ENCODE assay signal across 8 cellular contexts in genomic region chr20:53738945-53739798, GRCh38.
A peak's percentile ranks its signal among the peaks of the same experiment; 100 is the strongest.
DNase-seq lines count a peak whose midpoint lies in the region; ATAC-seq lines count a peak whose summit lies in the region.

No MANE protein-coding gene starts in this region.

- in situ Hi-C loops in Caki2 (cut with HindIII; ENCODE audit: low pct_unique_long_range_greater_than_20kb, low sequenced_read_pairs): no loop called here

- H3K36me3 ChIP-seq in naive thymus-derived CD4-positive, alpha-beta T cell (ENCODE audit: control insufficient read depth in 2 of 3, insufficient read depth in 3 of 3, low read length in 3 of 3): no peaks in the 10 kb centered on the region

- POLR2A ChIA-PET in naive thymus-derived CD4-positive, alpha-beta T cell (lab: Charles Lee): interaction anchor here (0.6 to 2.2 kb wide), 11 partner anchors 9 to 131 kb away, joined by 3 to 10 read pairs (median 4); no protein-coding TSS in a partner anchor

- CTCF ChIA-PET in naive thymus-derived CD4-positive, alpha-beta T cell (lab: Charles Lee): interaction anchor here (0.7 kb wide), 1 partner anchor 15 kb away, joined by 3 read pairs; no protein-coding TSS in a partner anchor

- peaks cover 21% of the 10 kb centered on the region for H3K4me1 Mint-ChIP-seq in activated T-helper 17 cell treated with anti-CD3 and anti-CD28 coated beads, Interleukin-2, amount 50 U/mL, for 72 hours
- peaks cover 26 to 73% (median 53%) of the 10 kb centered on the region in 7 donors for H3K4me1 Mint-ChIP-seq in naive thymus-derived CD4-positive, alpha-beta T cell

- H3K27ac Mint-ChIP-seq in activated T-helper 17 cell treated with anti-CD3 and anti-CD28 coated beads, Interleukin-2, amount 50 U/mL, for 72 hours: peak overlapping the region; percentile 85
- peak overlapping the region in 8 of 9 donors; percentile 34 to 98 (median 92) for H3K27ac Mint-ChIP-seq in naive thymus-derived CD4-positive, alpha-beta T cell

- peak overlapping the region; percentile 88 for H3K4me3 Mint-ChIP-seq in activated T-helper 17 cell treated with anti-CD3 and anti-CD28 coated beads, Interleukin-2, amount 50 U/mL, for 72 hours
- peak overlapping the region in 8 of 10 donors; percentile 47 to 95 (median 88) for H3K4me3 Mint-ChIP-seq in naive thymus-derived CD4-positive, alpha-beta T cell

- no peaks in the 10 kb centered on the region for H3K27me3 Mint-ChIP-seq in activated T-helper 17 cell treated with anti-CD3 and anti-CD28 coated beads, Interleukin-2, amount 50 U/mL, for 72 hours
- no peaks in the 10 kb centered on the region for H3K27me3 Mint-ChIP-seq in naive thymus-derived CD4-positive, alpha-beta T cell

- H3K9me3 Mint-ChIP-seq in activated T-helper 17 cell treated with anti-CD3 and anti-CD28 coated beads, Interleukin-2, amount 50 U/mL, for 72 hours: no peaks in the 10 kb centered on the region
- no peaks in the 10 kb centered on the region for H3K9me3 Mint-ChIP-seq in naive thymus-derived CD4-positive, alpha-beta T cell

- H3K9me3 ChIP-seq in naive thymus-derived CD4-positive, alpha-beta T cell (ENCODE audit: control insufficient read depth in 2 of 3, low read length in 3 of 3): no peaks in the 10 kb centered on the region

- no peaks in the 10 kb centered on the region for H3K27me3 ChIP-seq in naive thymus-derived CD4-positive, alpha-beta T cell (ENCODE audit: control insufficient read depth in 2 of 2, insufficient read depth in 2 of 2, low read length in 2 of 2)

- peak; percentile 54 for DNase-seq in Caki2 (ENCODE audit: low read depth)
- no peak for DNase-seq in naive thymus-derived CD4-positive, alpha-beta T cell
- DNase-seq in superior temporal gyrus (ENCODE audit: extremely low spot score): no peak
- DNase-seq in sciatic nerve (ENCODE audit: low spot score): no peak
- DNase-seq in activated CD4-positive, alpha-beta T cell treated with anti-CD3 and anti-CD28 coated beads for 4 hours: no peak

- H3K4me3 ChIP-seq in naive thymus-derived CD4-positive, alpha-beta T cell (ENCODE audit: low read length): no peak overlapping the region

- H3K4me1 ChIP-seq in naive thymus-derived CD4-positive, alpha-beta T cell (ENCODE audit: control insufficient read depth in 2 of 2, insufficient read depth in 2 of 2, low read length in 2 of 2): peaks cover 0 to 14% of the 10 kb centered on the region in 2 donors

- no peaks in the 10 kb centered on the region for H3K36me3 Mint-ChIP-seq in activated T-helper 17 cell treated with anti-CD3 and anti-CD28 coated beads, Interleukin-2, amount 50 U/mL, for 72 hours (ENCODE audit: low read depth)
- no peaks in the 10 kb centered on the region for H3K36me3 Mint-ChIP-seq in naive thymus-derived CD4-positive, alpha-beta T cell

- ATAC-seq in HG03432 (IDR thresholded peaks at IDR 0.05; ENCODE audit: unreplicated experiment) (peak; percentile 33), sciatic nerve (no peak), GM18502 (IDR thresholded peaks at IDR 0.05; ENCODE audit: poor library complexity, unreplicated experiment) (no peak)
- no peak for ATAC-seq in activated T-helper 17 cell treated with anti-CD3 and anti-CD28 coated beads, Interleukin-2, amount 50 U/mL, for 72 hours (replicated peaks)
- ATAC-seq in naive thymus-derived CD4-positive, alpha-beta T cell: no peak

- H3K27ac ChIP-seq in naive thymus-derived CD4-positive, alpha-beta T cell (ENCODE audit: low read depth, low read length): no peak overlapping the region

- intact Hi-C loops in naive thymus-derived CD4-positive, alpha-beta T cell (cut with micrococcal nuclease): loop anchor here in 1 of 2 donors (5.0 kb wide), 1 partner anchor 77 kb away; no protein-coding TSS in a partner anchor
- intact Hi-C loops in sciatic nerve (cut with DNase I): no loop called here
